16 cellular contexts compared by ENCODE assay signal in the genomic region with DNA sequence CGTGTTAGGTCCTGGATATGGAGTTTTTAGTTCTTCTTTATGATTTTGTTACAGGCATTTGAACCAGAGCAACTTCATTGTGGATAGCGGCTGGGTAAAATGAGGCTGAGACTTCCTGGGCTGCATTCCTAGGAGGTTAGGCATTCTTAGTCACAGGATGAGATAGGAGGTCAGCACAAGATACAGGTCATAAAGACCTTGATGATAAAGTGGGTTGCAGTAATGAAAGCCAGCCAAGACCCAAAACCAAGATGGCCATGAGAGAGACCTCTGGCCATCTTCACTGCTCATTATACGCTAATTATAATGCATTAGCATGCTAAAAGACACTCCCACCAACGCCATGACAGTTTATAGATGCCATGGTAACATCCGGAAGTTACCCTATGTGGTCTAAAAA. TPM values are rescaled to one million over a fixed set of nuclear protein-coding genes. Genes with fewer than 3 reads are reported as not detected.
A peak's percentile ranks its signal among the peaks of the same experiment; 100 is the strongest.
DNase-seq lines count a peak whose midpoint lies in the region; ATAC-seq and TF ChIP-seq lines count a peak whose summit lies in the region.
"Had no signal": no experiment of that assay in that cellular context is flagged by ENCODE, and none has a peak within 500 bp of the region (broad histone marks: within the 10 kb centered on the region; RNA-seq: fewer than 3 reads in every experiment).

No MANE protein-coding gene starts in this region.

- H3K9me3 ChIP-seq in GM23248 (ENCODE audit: low read depth) (no peaks in the 10 kb centered on the region), SJSA1 (replicated peaks) (no peaks in the 10 kb centered on the region)
- H3K9me3 ChIP-seq: BE2C, pancreas had no signal

- peak overlapping the region; percentile 36 for H3K4me2 ChIP-seq in GM23248 (ENCODE audit: unreplicated experiment)

- TF ChIP-seq CTCF in foreskin keratinocyte (conservative IDR thresholded peaks at IDR 0.05): no peak
- no peak for TF ChIP-seq CTCF in GM20000 (IDR thresholded peaks at IDR 0.05; ENCODE audit: extremely low read depth, missing control alignments)

- no peaks in the 10 kb centered on the region for H4K20me1 ChIP-seq in GM23248 (ENCODE audit: insufficient read depth)

- H3K9ac ChIP-seq in GM23248 (0 out of 2 replicates have a peak overlapping the region, but pooled peaks have one; percentile 6), rectal smooth muscle tissue (ENCODE audit: low read length) (no peak overlapping the region)

- H3K9me2 ChIP-seq in GM23248 (ENCODE audit: insufficient read depth): no peaks in the 10 kb centered on the region

- in situ Hi-C loops in GM23248 (cut with MboI): no loop called here

- intact Hi-C loops in left colon (cut with DNase I, micrococcal nuclease): no loop called here

- peak overlapping the region; percentile 56 for H2AFZ ChIP-seq in GM23248

- DNase-seq in GM23248 (no peak), SJSA1 (ENCODE audit: low read depth in 1 of 2, low spot score in 2 of 2) (no peak), foreskin keratinocyte (peak in 1 of 2 donors; percentile 38), left colon (no peak), NCI-H2107 treated with DMSO at 0.1 percent for 48 hours (lab: John Stamatoyannopoulos, UW; ENCODE audit: unreplicated experiment) (no peak), hypothalamus (lab: John Stamatoyannopoulos, UW) (no peak), GM20000 (ENCODE audit: low spot score) (no peak)
- DNase-seq: BE2C, DMS53, NCI-H1092 treated with DMSO at 0.1 percent for 48 hours, pancreas, upper lobe of left lung had no signal

- H3K27me3 ChIP-seq in GM23248 (replicated peaks; ENCODE audit: insufficient read depth) (no peaks in the 10 kb centered on the region), SJSA1 (replicated peaks) (no peaks in the 10 kb centered on the region), foreskin keratinocyte (no peaks in the 10 kb centered on the region), rectal smooth muscle tissue (ENCODE audit: control insufficient read depth, insufficient read depth, low read length) (no peaks in the 10 kb centered on the region)
- H3K27me3 ChIP-seq: BE2C, pancreas, upper lobe of left lung had no signal

- peak; percentile 41 for ATAC-seq in foreskin keratinocyte
- no peak for ATAC-seq in left colon
- ATAC-seq: activated CD4-positive, CD25-positive, alpha-beta regulatory T cell treated with anti-CD3 and anti-CD28 coated beads, Interleukin-2, amount 50 U/mL, for 24 hours; esophagus mucosa; HepG2 had no signal

- 73 to 74% methylated on average over 5 of the region's 5 CpGs for WGBS in GM23248 (ENCODE audit: low coverage in 1 of 2, low lambda C conversion rate in 2 of 2, missing lambda C conversion rate in 2 of 2), 2 experiments

- H3K79me2 ChIP-seq in GM23248 (ENCODE audit: insufficient read depth): no peaks in the 10 kb centered on the region

- peaks cover 38% of the 10 kb centered on the region for H3F3A ChIP-seq in GM23248 (ENCODE audit: insufficient read depth)

- H3K27ac ChIP-seq in GM23248 (peak overlapping the region; percentile 61), SJSA1 (peak overlapping the region; percentile 58), foreskin keratinocyte (no peak overlapping the region), rectal smooth muscle tissue (ENCODE audit: low read depth, low read length) (peak overlapping the region; percentile 10)
- H3K27ac ChIP-seq: upper lobe of left lung had no signal

- H3K4me3 ChIP-seq in GM23248 (no peak overlapping the region), SJSA1 (no peak overlapping the region), rectal smooth muscle tissue (ENCODE audit: low read length) (no peak overlapping the region)
- H3K4me3 ChIP-seq: pancreas, upper lobe of left lung had no signal

- no peaks in the 10 kb centered on the region for H3K36me3 ChIP-seq in GM23248 (ENCODE audit: low read depth)
- no peaks in the 10 kb centered on the region for H3K36me3 ChIP-seq in SJSA1
- H3K36me3 ChIP-seq in rectal smooth muscle tissue (ENCODE audit: control insufficient read depth, insufficient read depth, low read length): no peaks in the 10 kb centered on the region
- H3K36me3 ChIP-seq: BE2C, pancreas, upper lobe of left lung had no signal

- H3K4me1 ChIP-seq in GM23248 (ENCODE audit: insufficient read depth) (peaks cover 22% of the 10 kb centered on the region), SJSA1 (replicated peaks) (peaks cover 17% of the 10 kb centered on the region), foreskin keratinocyte (peaks cover 10% of the 10 kb centered on the region), rectal smooth muscle tissue (ENCODE audit: control insufficient read depth, insufficient read depth, low read length) (peaks cover 6% of the 10 kb centered on the region)
- H3K4me1 ChIP-seq: pancreas, upper lobe of left lung had no signal

RNA-seq across cellular contexts. Expression of a gene that starts 23.4 kb away (rescaled TPM):
- total RNA-seq in GM23248 (2014; rRNA removed; shearing (Covaris generic)): 195 and 215 TPM in 2 replicates
- polyA plus RNA-seq in GM23248 (2016; fragmentation: Nextera tagmentation; extraction: Ambion mirVana) (159 and 166 TPM in 2 replicates), foreskin keratinocyte (1.1 and 1.9 TPM in 2 replicates)
- 21.6 and 39.6 TPM in 2 replicates for total RNA-seq in SJSA1 (2014; rRNA removed; shearing (Covaris generic))
- total RNA-seq in foreskin keratinocyte (3.6 and 6.7 TPM in 2 replicates), left colon (10 to 100 TPM in 1 of 2 donors, 1 to 10 TPM in 1; 6.7 to 13.2 TPM)
- total RNA-seq: HepG2 had no signal
- polyA plus RNA-seq: HepG2 had no signal
